In genomic region chr2:47070155-47070919, GRCh38 we compare ENCODE assay signal across 8 cellular contexts.
DNase-seq lines count a peak whose midpoint lies in the region; ATAC-seq, FAIRE-seq and TF ChIP-seq lines count a peak whose summit lies in the region.

No MANE protein-coding gene starts in this region.

- no peaks in the 10 kb centered on the region for H3K9me3 Mint-ChIP-seq in T-cell

- no peaks in the 10 kb centered on the region for H3K36me3 ChIP-seq in left ventricle myocardium inferior

- TF ChIP-seq POLR2A in GM12891 (IDR thresholded peaks at IDR 0.05; ENCODE audit: low read depth, low read length) = no peak

- H3K9me3 ChIP-seq in left ventricle myocardium inferior (replicated peaks) = no peaks in the 10 kb centered on the region

- peaks cover 22% of the 10 kb centered on the region for H3K36me3 Mint-ChIP-seq in T-cell

- peaks cover 94% of the 10 kb centered on the region for H3K4me1 ChIP-seq in left ventricle myocardium inferior

- H3K4me1 Mint-ChIP-seq in T-cell = peaks cover 47 to 61% (median 61%) of the 10 kb centered on the region in 3 donors

- no peaks in the 10 kb centered on the region for H3K27me3 ChIP-seq in left ventricle myocardium inferior (ENCODE audit: low read depth)

- DNase-seq in GM12891 (ENCODE audit: insufficient read length, low spot score) (no peak), T-cell (no peak), left ventricle myocardium inferior (no peak), dermis blood vessel endothelial cell (no peak)
- no peak for DNase-seq in activated effector memory CD4-positive, alpha-beta T cell treated with anti-CD3 and anti-CD28 coated beads, Interleukin-2, amount 50 U/mL, for 16 hours

- POLR2A ChIA-PET in T-cell (lab: Charles Lee) = no interaction called here

- peak; percentile 41 for FAIRE-seq in GM12891 (lab: Jason Lieb, UNC)

- H3K27me3 Mint-ChIP-seq in T-cell = no peaks in the 10 kb centered on the region

- peak overlapping the region; percentile 92 to 97 for H3K27ac Mint-ChIP-seq in T-cell

- ATAC-seq in T-cell (replicated peaks in 1 of 4) = no peak
- ATAC-seq in GM21447 (IDR thresholded peaks at IDR 0.05; ENCODE audit: unreplicated experiment) = no peak
- ATAC-seq in HG03159 (IDR thresholded peaks at IDR 0.05; ENCODE audit: unreplicated experiment) = no peak

- H3K4me3 ChIP-seq in left ventricle myocardium inferior (no peak overlapping the region), skin epidermis (no peak overlapping the region)

- peak overlapping the region in 1 of 3 donors; percentile 60 for H3K4me3 Mint-ChIP-seq in T-cell

- intact Hi-C loops in left ventricle myocardium inferior (cut with micrococcal nuclease) = no loop called here

- CTCF ChIA-PET in T-cell (lab: Charles Lee) = interaction anchor here in 1 of 2 donors (0.6 kb wide), 1 partner anchor 250 kb away, joined by 3 read pairs; no protein-coding TSS in a partner anchor

- no peak for TF ChIP-seq CTCF in left ventricle myocardium inferior (IDR thresholded peaks at IDR 0.05; ENCODE audit: borderline replicate concordance)

- H3K27ac ChIP-seq in left ventricle myocardium inferior (replicated peaks) = peak overlapping the region; percentile 93
- peak overlapping the region in 20 of 21 experiments; percentile 56 to 94 (median 82) for H3K27ac ChIP-seq in skin epidermis

TF ChIP-seq in GM12891, 5 proteins besides CTCF, POLR2A, EP300 and RAD21:
- TF ChIP-seq POU2F2 (IDR thresholded peaks at IDR 0.05; ENCODE audit: low read depth, low read length) (no peak), SPI1 (IDR thresholded peaks at IDR 0.05; ENCODE audit: low read depth, low read length) (no peak), TAF1 (IDR thresholded peaks at IDR 0.05; ENCODE audit: low read depth, low read length) (no peak), POLR2AphosphoS5 (IDR thresholded peaks at IDR 0.05; ENCODE audit: low read depth, low read length) (no peak), PAX5 (IDR thresholded peaks at IDR 0.05; ENCODE audit: insufficient read depth, low read length, severe bottlenecking) (no peak)
